ENCODE assay signal across 20 cellular contexts in genomic region chr9:87588339-87588738, GRCh38.
"Had no signal": no experiment of that assay in that cellular context is flagged by ENCODE, and none has a peak within 500 bp of the region (broad histone marks: within the 10 kb centered on the region; RNA-seq: fewer than 3 reads in every experiment).

No MANE protein-coding gene starts in this region.

- H3K4me3 Mint-ChIP-seq: activated CD4-positive, alpha-beta memory T cell treated with anti-CD3 and anti-CD28 coated beads, Interleukin-2, amount 10 ng/mL, durations not matched to agents 7 days and 5 days; activated CD4-positive, alpha-beta T cell treated with anti-CD3 and anti-CD28 coated beads, Interleukin-2, amount 10 ng/mL, durations not matched to agents 24 days and 14 days; activated naive CD4-positive, alpha-beta T cell treated with anti-CD3 and anti-CD28 coated beads for 36 hours; activated T-cell treated with anti-CD3 and anti-CD28 coated beads, Interleukin-2, amount 50 U/mL, for 72 hours; T-cell; T-helper 2 cell treated with Interferon-gamma antibody and Interleukin-4, amounts not matched to agents 5 μg/mL and 100 μg/mL, for 36 hours had no signal

- H3K4me1 ChIP-seq: prostate gland had no signal

- H3K9me3 ChIP-seq: body of pancreas, prostate gland, spleen, testis, upper lobe of left lung had no signal

- H3K4me3 ChIP-seq: body of pancreas, hepatocyte, prostate gland, spleen, testis, upper lobe of left lung had no signal

- H3K36me3 ChIP-seq: prostate gland, spleen, upper lobe of left lung had no signal

- H3K27ac ChIP-seq: hepatocyte, prostate gland, spleen, testis, upper lobe of left lung, VCaP had no signal

- H3K27ac Mint-ChIP-seq: activated CD4-positive, alpha-beta memory T cell treated with anti-CD3 and anti-CD28 coated beads, Interleukin-2, amount 10 ng/mL, durations not matched to agents 7 days and 5 days; activated CD4-positive, alpha-beta T cell treated with anti-CD3 and anti-CD28 coated beads, Interleukin-2, amount 10 ng/mL, durations not matched to agents 24 days and 14 days; activated naive CD4-positive, alpha-beta T cell treated with anti-CD3 and anti-CD28 coated beads for 36 hours; activated T-cell treated with anti-CD3 and anti-CD28 coated beads, Interleukin-2, amount 50 U/mL, for 72 hours; T-cell; T-helper 2 cell treated with Interferon-gamma antibody and Interleukin-4, amounts not matched to agents 5 μg/mL and 100 μg/mL, for 36 hours had no signal

- H3K27me3 ChIP-seq: body of pancreas, hepatocyte, spleen, testis, upper lobe of left lung had no signal

- H3K36me3 Mint-ChIP-seq: T-cell had no signal

- DNase-seq: activated CD4-positive, alpha-beta memory T cell treated with anti-CD3 and anti-CD28 coated beads, Interleukin-2, amount 10 ng/mL, durations not matched to agents 7 days and 5 days; activated CD4-positive, alpha-beta T cell treated with anti-CD3 and anti-CD28 coated beads, Interleukin-2, amount 10 ng/mL, durations not matched to agents 24 days and 14 days; activated effector memory CD4-positive, alpha-beta T cell treated with Interleukin-2 at 50 U/mL for 16 hours; activated naive CD4-positive, alpha-beta T cell treated with anti-CD3 and anti-CD28 coated beads for 36 hours; activated T-cell treated with anti-CD3 and anti-CD28 coated beads, Interleukin-2, amount 50 U/mL, for 72 hours; anterior cingulate cortex; body of pancreas; foreskin melanocyte; left ventricle myocardium superior; spleen; stimulated activated CD4-positive, alpha-beta T cell treated with anti-CD3 and anti-CD28 coated beads, Interleukin-4, amount 100 ng/mL, for 1 hour; stimulated activated naive CD4-positive, alpha-beta T cell; T-cell; testis; upper lobe of left lung had no signal

- H3K4me1 Mint-ChIP-seq: activated CD4-positive, alpha-beta memory T cell treated with anti-CD3 and anti-CD28 coated beads, Interleukin-2, amount 10 ng/mL, durations not matched to agents 7 days and 5 days; activated CD4-positive, alpha-beta T cell treated with anti-CD3 and anti-CD28 coated beads, Interleukin-2, amount 10 ng/mL, durations not matched to agents 24 days and 14 days; T-cell had no signal

- H3K27me3 Mint-ChIP-seq: activated CD4-positive, alpha-beta T cell treated with anti-CD3 and anti-CD28 coated beads, Interleukin-2, amount 10 ng/mL, durations not matched to agents 24 days and 14 days; T-cell had no signal

- H3K9me3 Mint-ChIP-seq: activated CD4-positive, alpha-beta memory T cell treated with anti-CD3 and anti-CD28 coated beads, Interleukin-2, amount 10 ng/mL, durations not matched to agents 7 days and 5 days; activated CD4-positive, alpha-beta T cell treated with anti-CD3 and anti-CD28 coated beads, Interleukin-2, amount 10 ng/mL, durations not matched to agents 24 days and 14 days; activated naive CD4-positive, alpha-beta T cell treated with anti-CD3 and anti-CD28 coated beads for 36 hours; activated T-cell treated with anti-CD3 and anti-CD28 coated beads, Interleukin-2, amount 50 U/mL, for 72 hours; T-cell; T-helper 2 cell treated with Interferon-gamma antibody and Interleukin-4, amounts not matched to agents 5 μg/mL and 100 μg/mL, for 36 hours had no signal

- ATAC-seq: activated CD4-positive, CD25-positive, alpha-beta regulatory T cell treated with anti-CD3 and anti-CD28 coated beads, Interleukin-2, amount 50 U/mL, for 24 hours; activated T-cell treated with anti-CD3 and anti-CD28 coated beads, Interleukin-2, amount 50 U/mL, for 72 hours; body of pancreas; left ventricle myocardium superior; T-cell had no signal
